In the genomic region with DNA sequence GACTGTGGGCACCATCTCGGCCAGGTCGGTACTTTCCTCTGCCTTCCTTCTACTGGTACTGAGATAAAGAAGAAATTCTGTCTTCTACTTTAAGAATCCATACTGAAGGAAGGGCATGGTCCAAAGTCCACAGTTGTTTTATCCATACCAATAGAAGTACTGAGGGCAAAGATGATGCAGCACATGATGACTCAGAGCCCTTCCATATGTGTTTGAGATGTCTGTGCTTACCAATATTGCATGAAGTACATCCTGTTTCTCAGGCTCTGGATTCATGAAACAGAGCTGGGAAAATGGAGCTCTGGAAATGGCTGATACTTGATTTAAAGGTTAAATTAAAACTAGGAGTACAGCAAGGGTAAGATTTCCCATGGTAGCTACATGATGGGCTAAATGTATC, we compare ENCODE assay signal across 26 cellular contexts.
"Had no signal": no experiment of that assay in that cellular context is flagged by ENCODE, and none has a peak within 500 bp of the region (broad histone marks: within the 10 kb centered on the region; RNA-seq: fewer than 3 reads in every experiment).

No MANE protein-coding gene starts in this region.

- H3K4me3 ChIP-seq: cardiac muscle cell, SK-N-MC had no signal

- ATAC-seq: activated CD4-positive, alpha-beta T cell treated with anti-CD3 and anti-CD28 coated beads for 36 hours; activated T-helper 17 cell treated with anti-CD3 and anti-CD28 coated beads, Interleukin-2, amount 50 U/mL, for 72 hours; Right ventricle myocardium inferior; T-cell had no signal

- DNase-seq: activated CD4-positive, alpha-beta memory T cell treated with anti-CD3 and anti-CD28 coated beads, Interleukin-2, amount 10 ng/mL, durations not matched to agents 7 days and 5 days; activated CD4-positive, alpha-beta T cell treated with anti-CD3 and anti-CD28 coated beads for 36 hours; activated CD4-positive, alpha-beta T cell treated with anti-CD3 and anti-CD28 coated beads, Interleukin-2, amount 50 U/mL, for 1 hour; activated gamma-delta T cell; activated naive CD4-positive, alpha-beta T cell treated with anti-CD3 and anti-CD28 coated beads for 36 hours; activated T-cell treated with anti-CD3 and anti-CD28 coated beads for 4 hours; activated T-cell treated with anti-CD3 and anti-CD28 coated beads, Interleukin-2, amount 50 U/mL, for 48 hours; amygdala; Karpas-422; MM.1S; NCI-H1105 treated with DMSO at 0.1 percent for 48 hours; NCI-H1436 treated with DMSO at 0.1 percent for 48 hours; NCI-H187; NCI-H2171; NCI-H226; NCI-H526; NCI-H774; T-cell; T-helper 2 cell; T1000; WERI-Rb-1 had no signal

- FAIRE-seq: astrocyte had no signal

- H3K27ac ChIP-seq: cardiac muscle cell, SK-N-MC, WERI-Rb-1 had no signal

- H3K36me3 ChIP-seq: cardiac muscle cell, WERI-Rb-1 had no signal

- H3K27me3 ChIP-seq: cardiac muscle cell had no signal
